8 cellular contexts compared by ENCODE assay signal in genomic region chr11:911031-911889, GRCh38. TPM values are rescaled to one million over a fixed set of nuclear protein-coding genes. Genes with fewer than 3 reads are reported as not detected.
DNase-seq lines count a peak whose midpoint lies in the region; ATAC-seq and TF ChIP-seq lines count a peak whose summit lies in the region.

No MANE protein-coding gene starts in this region.

- H3K4me1 ChIP-seq in DOHH2 (ENCODE audit: control insufficient read depth, low read length) (peaks cover 24% of the 10 kb centered on the region), esophagus squamous epithelium (peaks cover 11 to 33% (median 15%) of the 10 kb centered on the region in 3 donors), upper lobe of right lung (peaks cover 12% of the 10 kb centered on the region)

- H3K79me2 ChIP-seq in DOHH2 (ENCODE audit: control insufficient read depth, low read length): peaks cover 42% of the 10 kb centered on the region
- peaks cover 11% of the 10 kb centered on the region for H3K79me2 ChIP-seq in neural cell (replicated peaks; ENCODE audit: insufficient read depth, low read length)

- H3K9me3 ChIP-seq in DOHH2 (ENCODE audit: control insufficient read depth, insufficient read depth, low read length) (no peaks in the 10 kb centered on the region), esophagus squamous epithelium (no peaks in the 10 kb centered on the region), neural cell (ENCODE audit: low read length) (no peaks in the 10 kb centered on the region), upper lobe of right lung (no peaks in the 10 kb centered on the region)

- H3K27me3 ChIP-seq in DOHH2 (ENCODE audit: control insufficient read depth, low read length): no peaks in the 10 kb centered on the region
- H3K27me3 ChIP-seq in esophagus squamous epithelium: no peaks in the 10 kb centered on the region
- H3K27me3 ChIP-seq in neural cell (ENCODE audit: insufficient read depth, low read depth, low read length): no peaks in the 10 kb centered on the region
- no peaks in the 10 kb centered on the region for H3K27me3 ChIP-seq in upper lobe of right lung

- intact Hi-C loops in esophagus squamous epithelium (cut with DNase I): no loop called here
- intact Hi-C loops in upper lobe of right lung (cut with DNase I): no loop called here

- H4K20me1 ChIP-seq in DOHH2 (ENCODE audit: control insufficient read depth, insufficient read depth, low read depth, low read length) (0 out of 2 replicates have a peak, but pooled peaks cover 3% of the 10 kb centered on the region), neural cell (ENCODE audit: insufficient read depth) (no peaks in the 10 kb centered on the region)

- H3K9ac ChIP-seq in neural cell (ENCODE audit: low read length): peak overlapping the region; percentile 87

- ATAC-seq in GM21528 (IDR thresholded peaks at IDR 0.05; ENCODE audit: low FRiP score, unreplicated experiment): peak; percentile 44
- peak; percentile 55 for ATAC-seq in upper lobe of right lung

- H3K9me2 ChIP-seq in DOHH2 (replicated peaks; ENCODE audit: control insufficient read depth, low read length) (no peaks in the 10 kb centered on the region), neural cell (ENCODE audit: insufficient read depth, low read length) (no peaks in the 10 kb centered on the region)

- WGBS in esophagus squamous epithelium, 2 donors: 2% methylated on average over 19 to 33 of the region's 68 CpGs

- H3K27ac ChIP-seq in DOHH2 (ENCODE audit: low read depth, low read length) (peak overlapping the region; percentile 51), esophagus squamous epithelium (peak overlapping the region; percentile 86 to 97 (median 94)), neural cell (ENCODE audit: low read length) (peak overlapping the region; percentile 52), upper lobe of right lung (peak overlapping the region; percentile 88)

- TF ChIP-seq RAD21 in neural cell (conservative IDR thresholded peaks at IDR 0.05): no peak

- H3K4me2 ChIP-seq in DOHH2 (ENCODE audit: low read length): peak overlapping the region; percentile 98
- peak overlapping the region; percentile 65 for H3K4me2 ChIP-seq in neural cell (ENCODE audit: low read length)

- H3F3A ChIP-seq in DOHH2 (ENCODE audit: control insufficient read depth, insufficient read depth) (no peaks in the 10 kb centered on the region), neural cell (ENCODE audit: insufficient read depth, low read length, poor library complexity, severe bottlenecking) (no peaks in the 10 kb centered on the region)

- peak; percentile 47 to 50 for DNase-seq in Kasumi-1 (lab: John Stamatoyannopoulos, UW)
- DNase-seq in activated CD4-positive, alpha-beta T cell treated with anti-CD3 and anti-CD28 coated beads, Interleukin-2, amount 50 U/mL, for 48 hours: peak; percentile 50 to 58
- DNase-seq in esophagus squamous epithelium (lab: John Stamatoyannopoulos, UW): no peak
- DNase-seq in upper lobe of right lung: peak; percentile 83
- DNase-seq in ecto neural progenitor cell (ENCODE audit: low spot score): no peak

- H3K4me3 ChIP-seq in DOHH2 (ENCODE audit: low read length): peak overlapping the region; percentile 98
- peak overlapping the region; percentile 80 to 95 (median 84) for H3K4me3 ChIP-seq in esophagus squamous epithelium
- H3K4me3 ChIP-seq in neural cell (ENCODE audit: low read length): peak overlapping the region; percentile 96
- peak overlapping the region; percentile 85 for H3K4me3 ChIP-seq in upper lobe of right lung

- no peak for TF ChIP-seq EP300 in neural cell (conservative IDR thresholded peaks at IDR 0.05; ENCODE audit: poor library complexity, severe bottlenecking)

- no peak for TF ChIP-seq POLR2A in esophagus squamous epithelium (IDR thresholded peaks at IDR 0.05)

- peaks cover 26% of the 10 kb centered on the region for H3K36me3 ChIP-seq in DOHH2 (ENCODE audit: control insufficient read depth, low read length)
- H3K36me3 ChIP-seq in esophagus squamous epithelium: no peaks in the 10 kb centered on the region
- no peaks in the 10 kb centered on the region for H3K36me3 ChIP-seq in neural cell (ENCODE audit: insufficient read depth, low read length)
- H3K36me3 ChIP-seq in upper lobe of right lung: no peaks in the 10 kb centered on the region

- peak overlapping the region; percentile 60 for H2AFZ ChIP-seq in neural cell (ENCODE audit: low read depth, low read length)

- TF ChIP-seq CTCF in DOHH2 (IDR thresholded peaks at IDR 0.05; ENCODE audit: low read depth, low read length, poor library complexity, severe bottlenecking) (no peak), esophagus squamous epithelium (IDR thresholded peaks at IDR 0.05) (no peak), neural cell (IDR thresholded peaks at IDR 0.05; ENCODE audit: poor library complexity, severe bottlenecking) (no peak), upper lobe of right lung (IDR thresholded peaks at IDR 0.05) (no peak)

TF ChIP-seq in neural cell, 6 proteins besides CTCF, POLR2A, EP300 and RAD21:
- TF ChIP-seq EZH2 (IDR thresholded peaks at IDR 0.05; ENCODE audit: borderline replicate concordance, insufficient read depth, low read length, poor library complexity, severe bottlenecking) (no peak), MXI1 (conservative IDR thresholded peaks at IDR 0.05; ENCODE audit: poor library complexity, severe bottlenecking) (no peak), REST (IDR thresholded peaks at IDR 0.05; ENCODE audit: borderline replicate concordance) (no peak), SMC3 (conservative IDR thresholded peaks at IDR 0.05; ENCODE audit: poor library complexity) (no peak), TAF1 (IDR thresholded peaks at IDR 0.05; ENCODE audit: low read depth) (no peak), POLR2AphosphoS5 (IDR thresholded peaks at IDR 0.05) (no peak)

RNA-seq across cellular contexts. Expression of gene CHID1, which starts 0.7 kb away (rescaled TPM):
- total RNA-seq in esophagus squamous epithelium (10 to 100 TPM; 58.2 to 63.4 (median 61.3) TPM), upper lobe of right lung (52.9 TPM)
- 51.2 and 81.3 TPM in 2 replicates for polyA plus RNA-seq in neural cell
- 35.9 and 45.5 TPM in 2 replicates for polyA minus RNA-seq in neural cell

RNA-seq across cellular contexts. Expression of gene AP2A2, which starts 14.4 kb away (rescaled TPM):
- total RNA-seq in esophagus squamous epithelium (10 to 100 TPM; 19.8 to 48.6 (median 28.5) TPM), upper lobe of right lung (92.0 TPM)
- 46.5 and 46.8 TPM in 2 replicates for polyA plus RNA-seq in neural cell
- 55.1 and 61.8 TPM in 2 replicates for polyA minus RNA-seq in neural cell

Comparison
In these comparisons a context has a peak if more than half of its experiments do, and no peak if none do; other contexts are left out.
1. DNase-seq: peak in Kasumi-1 (2 of 2), activated CD4-positive, alpha-beta T cell treated with anti-CD3 and anti-CD28 coated beads, Interleukin-2, amount 50 U/mL, for 48 hours (2 of 2) and upper lobe of right lung (single experiment); none in esophagus squamous epithelium (single experiment) and ecto neural progenitor cell (single experiment).
2. Peak in every context shown above with its lines, with median percentiles within 50 percentile points of each other: H3K27ac ChIP-seq and H3K4me3 ChIP-seq.